ENCODE assay signal across 31 cellular contexts in genomic region chr9:117094493-117094892, GRCh38.
DNase-seq lines count a peak whose midpoint lies in the region; ATAC-seq, FAIRE-seq and TF ChIP-seq lines count a peak whose summit lies in the region.
"Had no signal": no experiment of that assay in that cellular context is flagged by ENCODE, and none has a peak within 500 bp of the region (broad histone marks: within the 10 kb centered on the region; RNA-seq: fewer than 3 reads in every experiment).

No MANE protein-coding gene starts in this region.

- POLR2A ChIA-PET in H1 (lab: Charles Lee; ENCODE audit: partially characterized antibody), result interaction anchor here (1.2 kb wide), 1 partner anchor 9 kb away, joined by 4 read pairs; no protein-coding TSS in a partner anchor

- peak overlapping the region; percentile 23 for H2BK20ac ChIP-seq in H1 (ENCODE audit: low read length)

- no peak overlapping the region for H4K5ac ChIP-seq in H1 (ENCODE audit: insufficient read length, low read depth, low read length)

- FAIRE-seq in H54 (lab: Jason Lieb, UNC) (peak; percentile 20), H1 (lab: Jason Lieb, UNC) (no peak)
- FAIRE-seq: GM12892, K562, kidney had no signal

- no peaks in the 10 kb centered on the region for H3K36me3 ChIP-seq in H1 (ENCODE audit: control insufficient read depth in 2 of 4, insufficient read depth in 4 of 4, low read length in 3 of 4)
- H3K36me3 ChIP-seq: BLaER1, heart right ventricle, lower lobe of right lung, neural progenitor cell, right atrium auricular region, spleen, vagina had no signal

- 73% methylated on average over 3 of the region's 3 CpGs; no CpG with 5 or more reads in 1 of the 2 experiments for WGBS in H1 (ENCODE audit: extremely low coverage in 1 of 2, insufficient coverage in 1 of 2, insufficient read length in 1 of 2, insufficient replicate concordance in 2 of 2, low coverage in 1 of 2, low lambda C conversion rate in 2 of 2, missing lambda C conversion rate in 1 of 2), 2 experiments

- H2AK5ac ChIP-seq in H1 (ENCODE audit: low read depth, low read length), result no peak overlapping the region

- no peak overlapping the region for H3K4ac ChIP-seq in H1 (replicated peaks; ENCODE audit: insufficient read length, low read depth, low read length)

- no peaks in the 10 kb centered on the region for H3K79me1 ChIP-seq in H1 (ENCODE audit: low read depth, low read length)

- H2AFZ ChIP-seq in H1 (ENCODE audit: low read length), result no peak overlapping the region
- H2AFZ ChIP-seq: neural progenitor cell had no signal

- no peak for TF ChIP-seq CTCF in H1 (IDR thresholded peaks at IDR 0.05; ENCODE audit: control extremely low read depth in 1 of 3, insufficient read depth in 1 of 3, low read depth in 1 of 3, low read length in 3 of 3)

- peaks cover 6 to 31% (median 21%) of the 10 kb centered on the region in 4 experiments for H3K4me1 ChIP-seq in H1 (replicated peaks in 1 of 4; ENCODE audit: control insufficient read depth in 3 of 4, insufficient read depth in 4 of 4, low read length in 3 of 4)
- H3K4me1 ChIP-seq: BLaER1, lower lobe of right lung, neural progenitor cell, spleen had no signal

- no peak overlapping the region for H3K23ac ChIP-seq in H1 (ENCODE audit: insufficient read length)

- no peak for TF ChIP-seq RAD21 in H1 (IDR thresholded peaks at IDR 0.05 in 1 of 2, conservative IDR thresholded peaks at IDR 0.05 in 1 of 2; ENCODE audit: low read depth in 2 of 2, low read length in 2 of 2)

- no peaks in the 10 kb centered on the region for H3K9me3 ChIP-seq in H1 (ENCODE audit: insufficient read depth in 2 of 2, low read depth in 1 of 2, low read length in 1 of 2)
- H3K9me3 ChIP-seq: BLaER1, heart right ventricle, lower lobe of right lung, right atrium auricular region, spleen, vagina had no signal

- H3K27me3 ChIP-seq in H1 (replicated peaks in 1 of 4; ENCODE audit: control insufficient read depth in 3 of 4, extremely low read depth in 1 of 4, insufficient read depth in 3 of 4, low read length in 3 of 4), result no peaks in the 10 kb centered on the region
- H3K27me3 ChIP-seq: BLaER1, heart right ventricle, neural progenitor cell, right atrium auricular region, spleen, vagina had no signal

- peak overlapping the region; percentile 57; the same call in 1 of the 2 replicates for H3K18ac ChIP-seq in H1 (ENCODE audit: extremely low read depth, low read length)

- peak overlapping the region; percentile 97; the same call in 1 of the 2 replicates for H2BK15ac ChIP-seq in H1 (ENCODE audit: low read length)

- H3K79me2 ChIP-seq in H1 (ENCODE audit: control insufficient read depth in 1 of 2, insufficient read depth in 2 of 2, low read length in 2 of 2), result no peaks in the 10 kb centered on the region

- no peak overlapping the region for H2BK120ac ChIP-seq in H1 (replicated peaks; ENCODE audit: low read depth, low read length)

- H3K56ac ChIP-seq in H1 (replicated peaks; ENCODE audit: insufficient read length, low read depth, low read length), result no peak overlapping the region

- TF ChIP-seq POLR2A in H54 (IDR thresholded peaks at IDR 0.05; ENCODE audit: low read depth, low read length) (no peak), H1 (IDR thresholded peaks at IDR 0.05; ENCODE audit: control extremely low read depth in 1 of 2, low read depth in 2 of 2, low read length in 2 of 2) (no peak)

- no peaks in the 10 kb centered on the region for H4K20me1 ChIP-seq in H1 (replicated peaks in 1 of 2; ENCODE audit: control insufficient read depth in 1 of 2, insufficient read depth in 2 of 2, low read length in 2 of 2)
- H4K20me1 ChIP-seq: BLaER1 had no signal

- no peak overlapping the region for H3K27ac ChIP-seq in H1 (ENCODE audit: low read depth, low read length)
- H3K27ac ChIP-seq: BLaER1, heart right ventricle, lower lobe of right lung, neural progenitor cell, right atrium auricular region, spleen, vagina had no signal

- no peak overlapping the region for H4K91ac ChIP-seq in H1 (replicated peaks; ENCODE audit: insufficient read length, low read length)

- H3K23me2 ChIP-seq in H1 (ENCODE audit: low read depth, low read length), result no peaks in the 10 kb centered on the region; the same call in 1 of the 2 replicates

- TF ChIP-seq EP300 in H1 (IDR thresholded peaks at IDR 0.05; ENCODE audit: borderline replicate concordance in 1 of 2, low read depth in 2 of 2, low read length in 2 of 2), result no peak

- 0 out of 2 replicates have a peak overlapping the region, but pooled peaks have one; percentile 48 for H2BK5ac ChIP-seq in H1 (ENCODE audit: low read depth, low read length)

- H3K14ac ChIP-seq in H1 (ENCODE audit: insufficient read length), result no peak overlapping the region

- CTCF ChIA-PET in H1 (lab: Charles Lee; ENCODE audit: partially characterized antibody), result no interaction called here

- H2BK12ac ChIP-seq in H1 (ENCODE audit: low read depth, low read length), result peak overlapping the region; percentile 62; the same call in 1 of the 2 replicates

- ATAC-seq in HG03135 (IDR thresholded peaks at IDR 0.05; ENCODE audit: unreplicated experiment), result no peak
- no peak for ATAC-seq in HG03196 (IDR thresholded peaks at IDR 0.05; ENCODE audit: unreplicated experiment)
- ATAC-seq: activated CD4-positive, CD25-positive, alpha-beta regulatory T cell treated with anti-CD3 and anti-CD28 coated beads, Interleukin-2, amount 50 U/mL, for 24 hours; activated T-cell treated with anti-CD3 and anti-CD28 coated beads, Interleukin-2, amount 50 U/mL, for 72 hours; esophagus mucosa; heart right ventricle; K562; lower lobe of right lung; Panc1; stimulated activated naive CD8-positive, alpha-beta T cell treated with anti-CD3 and anti-CD28 coated beads, Interleukin-15, amount 100 ng/mL, for 72 hours had no signal

- no peak overlapping the region for H4K8ac ChIP-seq in H1 (ENCODE audit: extremely low read depth, insufficient read depth, low read length)

- H3K4me2 ChIP-seq in H1 (ENCODE audit: insufficient read depth in 1 of 2, low read depth in 2 of 2, low read length in 2 of 2), result no peak overlapping the region; a peak in 1 of 4 replicates
- H3K4me2 ChIP-seq: BLaER1, neural progenitor cell had no signal

- no peak for DNase-seq in H54 (ENCODE audit: insufficient read length, low spot score)
- DNase-seq in H1 (ENCODE audit: low read depth in 1 of 2, low spot score in 2 of 2), result no peak
- peak; percentile 41 for DNase-seq in myocyte (ENCODE audit: low read depth)
- DNase-seq in stromal cell of bone marrow (ENCODE audit: low read depth), result peak; percentile 47
- no peak for DNase-seq in HCEC 1CT
- DNase-seq: activated CD4-positive, alpha-beta memory T cell treated with anti-CD3 and anti-CD28 coated beads for 36 hours; activated T-cell treated with anti-CD3 and anti-CD28 coated beads, Interleukin-2, amount 50 U/mL, for 72 hours; dermis blood vessel endothelial cell; foreskin melanocyte; kidney; lower lobe of right lung; MM.1S; NCI-H2029; NCI-H526 treated with DMSO at 0.1 percent for 48 hours; Right ventricle myocardium superior; spleen; stimulated activated CD4-positive, alpha-beta T cell treated with anti-CD3 and anti-CD28 coated beads, Interleukin-2, amount 100 ng/mL, for 24 hours; stimulated activated naive CD8-positive, alpha-beta T cell treated with anti-CD3 and anti-CD28 coated beads, Interleukin-15, amount 100 ng/mL, for 72 hours; T-helper 2 cell had no signal

- no peak overlapping the region for H3K9ac ChIP-seq in H1 (replicated peaks in 1 of 4; ENCODE audit: extremely low read depth in 1 of 4, low read depth in 3 of 4, low read length in 3 of 4)
- H3K9ac ChIP-seq: BLaER1, neural progenitor cell had no signal

- no peak overlapping the region for H3K4me3 ChIP-seq in H1 (ENCODE audit: extremely low read depth in 1 of 4, insufficient read depth in 2 of 4, low read depth in 3 of 4, low read length in 4 of 4)
- H3K4me3 ChIP-seq: BLaER1, heart right ventricle, K562, lower lobe of right lung, neural progenitor cell, right atrium auricular region, spleen, vagina had no signal

TF ChIP-seq in H1, 55 proteins besides CTCF, POLR2A, EP300 and RAD21:
- TF ChIP-seq TEAD4 (IDR thresholded peaks at IDR 0.05; ENCODE audit: low read depth, low read length) (no peak), RXRA (IDR thresholded peaks at IDR 0.05; ENCODE audit: insufficient read depth, low read depth, low read length) (no peak), SUZ12 (IDR thresholded peaks at IDR 0.05; ENCODE audit: low read length) (no peak), JUND (IDR thresholded peaks at IDR 0.05; ENCODE audit: low read length) (no peak), ASH2L (IDR thresholded peaks at IDR 0.05; ENCODE audit: low read length) (no peak), KDM5A (IDR thresholded peaks at IDR 0.05; ENCODE audit: low read length) (no peak), RNF2 (IDR thresholded peaks at IDR 0.05; ENCODE audit: borderline replicate concordance, low read depth, low read length, missing control alignments, poor library complexity, severe bottlenecking) (no peak), HDAC6 (IDR thresholded peaks at IDR 0.05; ENCODE audit: low read depth, low read length) (no peak), RFX5 (IDR thresholded peaks at IDR 0.05; ENCODE audit: borderline replicate concordance, low read depth, low read length) (no peak), MAFK (IDR thresholded peaks at IDR 0.05; ENCODE audit: low read depth, low read length) (no peak), JUN (IDR thresholded peaks at IDR 0.05; ENCODE audit: low read depth, low read length) (no peak), KDM1A (IDR thresholded peaks at IDR 0.05; ENCODE audit: borderline replicate concordance, low read length) (no peak), CHD2 (IDR thresholded peaks at IDR 0.05; ENCODE audit: low read length) (no peak), MAX (IDR thresholded peaks at IDR 0.05) (no peak), GABPA (IDR thresholded peaks at IDR 0.05; ENCODE audit: borderline replicate concordance, insufficient read depth, low read length) (no peak), ZNF274 (IDR thresholded peaks at IDR 0.05; ENCODE audit: borderline replicate concordance, extremely low read depth, low read length) (no peak), CEBPB (IDR thresholded peaks at IDR 0.05; ENCODE audit: low read depth, low read length) (no peak), TBP (IDR thresholded peaks at IDR 0.05; ENCODE audit: low read depth, low read length) (no peak), NANOG (IDR thresholded peaks at IDR 0.05; ENCODE audit: insufficient read depth, low read depth, low read length, poor library complexity, severe bottlenecking) (no peak)

Comparison
In these comparisons a context has a peak if more than half of its experiments do, and no peak if none do; other contexts are left out.
1. DNase-seq: peak in myocyte (single experiment) and stromal cell of bone marrow (single experiment); none in H54 (single experiment), H1 (0 of 2) and HCEC 1CT (single experiment).